Comparison of ENCODE assay signal across 8 cellular contexts in the genomic region with DNA sequence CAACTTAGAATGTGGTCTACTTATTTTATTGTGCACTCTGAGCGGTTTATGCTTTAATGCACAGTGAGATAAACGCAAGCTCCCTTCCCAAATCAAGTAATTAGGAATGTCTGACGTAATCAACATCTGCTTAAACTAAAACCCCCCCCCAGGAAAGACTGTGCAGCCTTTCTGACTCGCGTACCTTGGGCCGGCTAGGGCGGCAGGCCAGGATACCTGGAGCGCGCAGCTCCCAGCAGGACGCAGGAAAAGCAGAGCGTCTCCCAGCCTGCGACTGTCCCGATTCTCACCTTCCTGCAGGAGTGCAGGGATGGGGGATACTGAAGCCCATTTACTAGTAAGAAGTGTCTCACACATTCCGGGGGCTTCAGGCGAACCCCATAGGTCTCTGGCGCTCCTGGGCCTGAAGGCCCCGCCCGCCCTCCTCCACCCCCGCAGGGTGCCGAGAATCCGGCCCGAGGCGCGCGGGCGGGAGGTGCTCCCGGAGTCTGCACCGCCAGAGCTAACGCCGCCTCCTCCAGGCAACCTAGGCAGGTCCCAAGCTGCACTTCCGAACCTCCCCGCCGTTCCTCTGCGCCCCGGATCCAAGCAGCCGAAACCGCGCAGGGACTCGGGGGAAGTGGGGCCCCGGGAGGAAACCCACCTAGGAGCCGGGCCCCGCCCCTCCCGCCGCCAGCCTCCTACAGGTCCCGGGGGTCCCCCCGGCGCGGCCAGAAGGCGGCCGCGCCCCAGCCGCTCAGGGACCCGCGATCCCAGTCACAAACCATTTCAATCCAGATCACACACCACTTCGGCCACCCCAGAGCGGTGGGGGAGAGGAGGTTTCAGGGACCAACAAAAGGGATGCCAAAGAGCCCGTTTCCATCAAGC. TPM values are rescaled to one million over a fixed set of nuclear protein-coding genes. Genes with fewer than 3 reads are reported as not detected.
A peak's percentile ranks its signal among the peaks of the same experiment; 100 is the strongest.
DNase-seq lines count a peak whose midpoint lies in the region; ATAC-seq and TF ChIP-seq lines count a peak whose summit lies in the region.

No MANE protein-coding gene starts in this region.

- peak overlapping the region; percentile 96 for H3K4me2 ChIP-seq in MM.1S (ENCODE audit: low read depth, low read length)

- no peak overlapping the region for H3K27ac ChIP-seq in MM.1S (ENCODE audit: low read length)
- no peak overlapping the region for H3K27ac ChIP-seq in left ventricle myocardium inferior (replicated peaks)

- peak; percentile 36 for TF ChIP-seq CTCF in MM.1S (IDR thresholded peaks at IDR 0.05; ENCODE audit: low read length)
- TF ChIP-seq CTCF in left ventricle myocardium inferior (IDR thresholded peaks at IDR 0.05; ENCODE audit: borderline replicate concordance), result peak; percentile 36

- H3K36me3 Mint-ChIP-seq in activated naive CD4-positive, alpha-beta T cell treated with anti-CD3 and anti-CD28 coated beads, Interleukin-2, amount 10 ng/mL, durations not matched to agents 7 days and 5 days, result no peaks in the 10 kb centered on the region

- CTCF ChIA-PET in activated naive CD4-positive, alpha-beta T cell treated with anti-CD3 and anti-CD28 coated beads, Interleukin-2, amount 10 ng/mL, durations not matched to agents 7 days and 5 days (lab: Charles Lee), result no interaction called here

- DNase-seq in D341Med (ENCODE audit: low spot score), result peak; percentile 78
- peak; percentile 77 for DNase-seq in MM.1S
- DNase-seq in activated naive CD4-positive, alpha-beta T cell treated with anti-CD3 and anti-CD28 coated beads, Interleukin-2, amount 10 ng/mL, durations not matched to agents 7 days and 5 days, result peak; percentile 46
- DNase-seq in left ventricle myocardium inferior, result peak; percentile 25
- no peak for DNase-seq in skeletal muscle cell (ENCODE audit: low read depth)
- no peak for DNase-seq in MV-4-11 (lab: John Stamatoyannopoulos, UW)
- DNase-seq in HT-29 (ENCODE audit: low spot score), result no peak

- peaks cover 6% of the 10 kb centered on the region for H3K4me1 Mint-ChIP-seq in activated naive CD4-positive, alpha-beta T cell treated with anti-CD3 and anti-CD28 coated beads, Interleukin-2, amount 10 ng/mL, durations not matched to agents 7 days and 5 days

- H3K4me1 ChIP-seq in MM.1S (ENCODE audit: low read length) (0 out of 2 replicates have a peak, but pooled peaks cover 2% of the 10 kb centered on the region), left ventricle myocardium inferior (peaks cover 22% of the 10 kb centered on the region)

- H3K4me3 ChIP-seq in MM.1S (ENCODE audit: low read length) (peak overlapping the region; percentile 78), left ventricle myocardium inferior (peak overlapping the region; percentile 67), skeletal muscle cell (ENCODE audit: low read depth, low read length) (peak overlapping the region; percentile 30)

- H3K9me2 ChIP-seq in MM.1S (replicated peaks; ENCODE audit: insufficient read depth, low read length), result no peaks in the 10 kb centered on the region

- H3F3A ChIP-seq in MM.1S (ENCODE audit: insufficient read depth, low read length), result no peaks in the 10 kb centered on the region

- H3K9ac ChIP-seq in MM.1S (ENCODE audit: low read length), result peak overlapping the region; percentile 55; the same call in 1 of the 2 replicates

- no peak overlapping the region for H3K27ac Mint-ChIP-seq in activated naive CD4-positive, alpha-beta T cell treated with anti-CD3 and anti-CD28 coated beads, Interleukin-2, amount 10 ng/mL, durations not matched to agents 7 days and 5 days

- no peak overlapping the region for H3K4me3 Mint-ChIP-seq in activated naive CD4-positive, alpha-beta T cell treated with anti-CD3 and anti-CD28 coated beads, Interleukin-2, amount 10 ng/mL, durations not matched to agents 7 days and 5 days

- no peaks in the 10 kb centered on the region for H4K20me1 ChIP-seq in MM.1S (ENCODE audit: insufficient read depth, low read length)

- H3K36me3 ChIP-seq in MM.1S (replicated peaks; ENCODE audit: insufficient read depth, low read length), result no peaks in the 10 kb centered on the region
- H3K36me3 ChIP-seq in left ventricle myocardium inferior, result no peaks in the 10 kb centered on the region

- intact Hi-C loops in left ventricle myocardium inferior (cut with micrococcal nuclease), result loop anchor here (10.0 kb wide), 1 partner anchor 174 kb away; no protein-coding TSS in a partner anchor

- no peak for ATAC-seq in GM21717 (IDR thresholded peaks at IDR 0.05; ENCODE audit: unreplicated experiment)

- peak overlapping the region; percentile 87 for H2AFZ ChIP-seq in MM.1S (ENCODE audit: low read length)

- H3K9me3 ChIP-seq in MM.1S (replicated peaks; ENCODE audit: insufficient read depth, low read length) (no peaks in the 10 kb centered on the region), left ventricle myocardium inferior (replicated peaks) (peaks cover 10% of the 10 kb centered on the region)

- no peaks in the 10 kb centered on the region for H3K27me3 ChIP-seq in MM.1S (replicated peaks; ENCODE audit: insufficient read depth, low read length)
- peaks cover 92% of the 10 kb centered on the region for H3K27me3 ChIP-seq in left ventricle myocardium inferior (ENCODE audit: low read depth)

- peaks cover 58% of the 10 kb centered on the region for H3K79me2 ChIP-seq in MM.1S (ENCODE audit: low read length)

- peaks cover 86% of the 10 kb centered on the region for H3K27me3 Mint-ChIP-seq in activated naive CD4-positive, alpha-beta T cell treated with anti-CD3 and anti-CD28 coated beads, Interleukin-2, amount 10 ng/mL, durations not matched to agents 7 days and 5 days

- H3K9me3 Mint-ChIP-seq in activated naive CD4-positive, alpha-beta T cell treated with anti-CD3 and anti-CD28 coated beads, Interleukin-2, amount 10 ng/mL, durations not matched to agents 7 days and 5 days, result no peaks in the 10 kb centered on the region

RNA-seq across cellular contexts. Expression of gene ROR2, which starts 1.4 kb away (rescaled TPM):
- 0.74 TPM for total RNA-seq in left ventricle myocardium inferior
- total RNA-seq in HT-29 (2014; rRNA removed; shearing (Covaris generic)), result not detected in 2 replicates

Comparison
In these comparisons a context has a peak if more than half of its experiments do, and no peak if none do; other contexts are left out.
1. DNase-seq: peak in D341Med (single experiment), MM.1S (single experiment), activated naive CD4-positive, alpha-beta T cell treated with anti-CD3 and anti-CD28 coated beads, Interleukin-2, amount 10 ng/mL, durations not matched to agents 7 days and 5 days (single experiment) and left ventricle myocardium inferior (single experiment); none in skeletal muscle cell (single experiment), MV-4-11 (single experiment) and HT-29 (single experiment).
2. Peak in every context shown above with its lines, with median percentiles within 50 percentile points of each other: H3K4me3 ChIP-seq.